In genomic region chr18:13471971-13472628, GRCh38 we compare ENCODE assay signal across 1 cellular context.
TF ChIP-seq lines count a peak whose summit lies in the region.

No MANE protein-coding gene starts in this region.

TF ChIP-seq in HepG2, 621 proteins besides CTCF, POLR2A, EP300 and RAD21 (continued from another document and continues in another):
- TF ChIP-seq ZNF546 (CRISPR knock-in tag; conservative IDR thresholded peaks at IDR 0.05) (no peak), HCFC1 (IDR thresholded peaks at IDR 0.05; ENCODE audit: low read depth, low read length) (no peak), RBFOX2 (IDR thresholded peaks at IDR 0.05; ENCODE audit: low read depth, low read length) (peak; percentile 65), ZMYM2 (CRISPR knock-in tag; IDR thresholded peaks at IDR 0.05) (no peak), ZBTB14 (CRISPR knock-in tag; IDR thresholded peaks at IDR 0.05) (no peak), ZNF329 (CRISPR knock-in tag; IDR thresholded peaks at IDR 0.05; ENCODE audit: low read depth) (no peak), ISX (CRISPR knock-in tag; conservative IDR thresholded peaks at IDR 0.05) (no peak), HNF4A (CRISPR knock-in tag; IDR thresholded peaks at IDR 0.05) (no peak), SOX13 (IDR thresholded peaks at IDR 0.05) (no peak), SOX13 (CRISPR knock-in tag; conservative IDR thresholded peaks at IDR 0.05 in 1 of 2, IDR thresholded peaks at IDR 0.05 in 1 of 2) (peak in 1 of 2 experiments; percentile 70; a peak in 2 of 4 replicates), ZFX (CRISPR knock-in tag; IDR thresholded peaks at IDR 0.05; ENCODE audit: low read depth) (peak; percentile 33; the same call in 1 of the 2 replicates), ZNF234 (CRISPR knock-in tag; conservative IDR thresholded peaks at IDR 0.05) (no peak), CHD4 (IDR thresholded peaks at IDR 0.05; ENCODE audit: borderline replicate concordance, low read length) (no peak; the same call in 1 of the 2 replicates), BCL3 (CRISPR knock-in tag; IDR thresholded peaks at IDR 0.05) (no peak), ATF1 (CRISPR knock-in tag; IDR thresholded peaks at IDR 0.05) (no peak), ZNF674 (CRISPR knock-in tag; IDR thresholded peaks at IDR 0.05; ENCODE audit: low read depth) (no peak), ZFP36 (IDR thresholded peaks at IDR 0.05; ENCODE audit: borderline replicate concordance, low read depth, low read length, partially characterized antibody) (no peak), RNF2 (conservative IDR thresholded peaks at IDR 0.05; ENCODE audit: low read depth) (no peak), TFAP4 (IDR thresholded peaks at IDR 0.05; ENCODE audit: borderline replicate concordance, low read depth) (peak; percentile 15; the same call in 1 of the 2 replicates), XRCC5 (optimal IDR thresholded peaks at IDR 0.05; ENCODE audit: low read length) (peak; percentile 46), NCOA5 (CRISPR knock-in tag; IDR thresholded peaks at IDR 0.05) (no peak), TBX3 (IDR thresholded peaks at IDR 0.05; ENCODE audit: borderline replicate concordance) (no peak), ZNF567 (CRISPR knock-in tag; IDR thresholded peaks at IDR 0.05; ENCODE audit: borderline replicate concordance) (no peak), ZBTB21 (CRISPR knock-in tag; IDR thresholded peaks at IDR 0.05) (no peak), ZNF292 (CRISPR knock-in tag; IDR thresholded peaks at IDR 0.05; ENCODE audit: borderline replicate concordance, low read depth) (peak; percentile 72; the same call in 1 of the 2 replicates), ZSCAN21 (CRISPR knock-in tag; IDR thresholded peaks at IDR 0.05; ENCODE audit: borderline replicate concordance) (no peak), ZBTB33 (CRISPR knock-in tag; IDR thresholded peaks at IDR 0.05) (peak; percentile 32; the same call in 1 of the 2 replicates), ZNF281 (CRISPR knock-in tag; IDR thresholded peaks at IDR 0.05; ENCODE audit: borderline replicate concordance) (no peak), ZBTB40 (IDR thresholded peaks at IDR 0.05) (no peak), ZBTB40 (CRISPR knock-in tag; IDR thresholded peaks at IDR 0.05) (no peak), ZNF781 (CRISPR knock-in tag; IDR thresholded peaks at IDR 0.05; ENCODE audit: borderline replicate concordance, not compliant biosample characterization) (no peak)
